In genomic region chr5:11792621-11793020, GRCh38 we compare ENCODE assay signal across 27 cellular contexts.
DNase-seq lines count a peak whose midpoint lies in the region; ATAC-seq and TF ChIP-seq lines count a peak whose summit lies in the region.
"Had no signal": no experiment of that assay in that cellular context is flagged by ENCODE, and none has a peak within 500 bp of the region (broad histone marks: within the 10 kb centered on the region; RNA-seq: fewer than 3 reads in every experiment).

No MANE protein-coding gene starts in this region.

- H3K27ac ChIP-seq in SK-N-MC = peak overlapping the region; percentile 65; the same call in 1 of the 2 replicates
- H3K27ac ChIP-seq in endodermal cell (ENCODE audit: low read depth, low read length) = peak overlapping the region; percentile 11
- H3K27ac ChIP-seq in neuronal stem cell (replicated peaks; ENCODE audit: low read length) = no peak overlapping the region
- H3K27ac ChIP-seq in upper lobe of left lung = no peak overlapping the region
- H3K27ac ChIP-seq: C4-2B, HL-60, KMS-11, PC-9, SJCRH30 had no signal

- H3K18ac ChIP-seq in neuronal stem cell (ENCODE audit: low read length) = no peak overlapping the region

- no peaks in the 10 kb centered on the region for H3K9me3 Mint-ChIP-seq in endodermal cell
- H3K9me3 Mint-ChIP-seq in effector memory CD8-positive, alpha-beta T cell = peaks cover 9% of the 10 kb centered on the region in 2 donors

- H3K9me3 ChIP-seq in SK-N-MC (ENCODE audit: low read depth, low read length) (no peaks in the 10 kb centered on the region), endodermal cell (ENCODE audit: control insufficient read depth, low read length) (no peaks in the 10 kb centered on the region), neuronal stem cell (replicated peaks in 1 of 2; ENCODE audit: control insufficient read depth in 2 of 2, insufficient read depth in 1 of 2, low read depth in 1 of 2, low read length in 2 of 2) (no peaks in the 10 kb centered on the region), MG63 (no peaks in the 10 kb centered on the region), upper lobe of left lung (no peaks in the 10 kb centered on the region)
- H3K9me3 ChIP-seq: SJCRH30 had no signal

- H3K4me1 ChIP-seq in endodermal cell (ENCODE audit: control insufficient read depth, insufficient read depth, low read length) (peaks cover 10% of the 10 kb centered on the region), neuronal stem cell (ENCODE audit: control insufficient read depth in 2 of 2, insufficient read depth in 1 of 2, low read depth in 1 of 2, low read length in 2 of 2) (peaks cover 2 to 10% of the 10 kb centered on the region in 2 donors), upper lobe of left lung (no peaks in the 10 kb centered on the region)
- H3K4me1 ChIP-seq: SJCRH30 had no signal

- no peak overlapping the region for H3K14ac ChIP-seq in neuronal stem cell (ENCODE audit: low read length)

- no peak for TF ChIP-seq POLR2A in upper lobe of left lung (IDR thresholded peaks at IDR 0.05)

- no peak overlapping the region for H3K23ac ChIP-seq in neuronal stem cell (ENCODE audit: low read depth, low read length, poor library complexity)

- H2BK120ac ChIP-seq in neuronal stem cell (ENCODE audit: low read depth, low read length) = no peak overlapping the region

- H3K4ac ChIP-seq in neuronal stem cell (ENCODE audit: low read length) = no peak overlapping the region

- no peak for TF ChIP-seq EP300 in upper lobe of left lung (IDR thresholded peaks at IDR 0.05)

- H3K27me3 ChIP-seq in endodermal cell (ENCODE audit: control insufficient read depth, insufficient read depth, low read length, poor library complexity, severe bottlenecking) = no peaks in the 10 kb centered on the region
- no peaks in the 10 kb centered on the region for H3K27me3 ChIP-seq in neuronal stem cell (ENCODE audit: control insufficient read depth in 3 of 3, insufficient read depth in 3 of 3, low read depth in 1 of 3, low read length in 3 of 3)
- peaks cover 2% of the 10 kb centered on the region; the same call in 1 of the 2 replicates for H3K27me3 ChIP-seq in MG63
- no peaks in the 10 kb centered on the region for H3K27me3 ChIP-seq in upper lobe of left lung
- H3K27me3 ChIP-seq: SJCRH30 had no signal

- H4K8ac ChIP-seq in neuronal stem cell (ENCODE audit: low read depth, low read length) = no peak overlapping the region

- H3K4me3 ChIP-seq in SK-N-MC (peak overlapping the region; percentile 48), endodermal cell (ENCODE audit: low read length) (peak overlapping the region; percentile 14), neuronal stem cell (ENCODE audit: low read length in 2 of 2) (no peak overlapping the region), MG63 (no peak overlapping the region), upper lobe of left lung (no peak overlapping the region)
- H3K4me3 ChIP-seq: PC-9, SJCRH30 had no signal

- H4K91ac ChIP-seq in neuronal stem cell (ENCODE audit: low read depth, low read length, poor library complexity) = no peak overlapping the region

- H3K4me3 Mint-ChIP-seq in endodermal cell = no peak overlapping the region
- H3K4me3 Mint-ChIP-seq in effector memory CD8-positive, alpha-beta T cell = no peak overlapping the region
- H3K4me3 Mint-ChIP-seq: B cell; CD8-positive, alpha-beta memory T cell; IgD-negative memory B cell had no signal

- peaks cover 20% of the 10 kb centered on the region for H3K4me1 Mint-ChIP-seq in endodermal cell
- H3K4me1 Mint-ChIP-seq in effector memory CD8-positive, alpha-beta T cell (ENCODE audit: low read depth in 2 of 2) = no peaks in the 10 kb centered on the region
- H3K4me1 Mint-ChIP-seq: B cell; CD8-positive, alpha-beta memory T cell; IgD-negative memory B cell had no signal

- no peak overlapping the region for H2BK15ac ChIP-seq in neuronal stem cell (ENCODE audit: low read length)

- no peak for ATAC-seq in GM18511 (IDR thresholded peaks at IDR 0.05; ENCODE audit: unreplicated experiment)
- ATAC-seq in effector memory CD8-positive, alpha-beta T cell (replicated peaks) = no peak
- no peak for ATAC-seq in upper lobe of left lung (ENCODE audit: low FRiP score in 2 of 2)
- ATAC-seq: Right ventricle myocardium inferior had no signal

- no peak overlapping the region for H3K9ac ChIP-seq in SK-N-MC (ENCODE audit: insufficient read length)
- H3K9ac ChIP-seq in endodermal cell (ENCODE audit: extremely low read depth, low read length, poor library complexity, severe bottlenecking) = no peak overlapping the region
- no peak overlapping the region for H3K9ac ChIP-seq in neuronal stem cell (ENCODE audit: low read depth, low read length, poor library complexity)
- H3K9ac ChIP-seq: KMS-11 had no signal

- no peaks in the 10 kb centered on the region for H3K27me3 Mint-ChIP-seq in endodermal cell (ENCODE audit: insufficient read depth)
- no peaks in the 10 kb centered on the region for H3K27me3 Mint-ChIP-seq in effector memory CD8-positive, alpha-beta T cell
- H3K27me3 Mint-ChIP-seq: B cell; CD8-positive, alpha-beta memory T cell; IgD-negative memory B cell had no signal

- no peak overlapping the region for H2BK5ac ChIP-seq in neuronal stem cell (ENCODE audit: low read length)

- H3K36me3 Mint-ChIP-seq in endodermal cell (ENCODE audit: low read depth) = no peaks in the 10 kb centered on the region
- no peaks in the 10 kb centered on the region for H3K36me3 Mint-ChIP-seq in effector memory CD8-positive, alpha-beta T cell (ENCODE audit: insufficient read depth)
- H3K36me3 Mint-ChIP-seq: CD8-positive, alpha-beta memory T cell; IgD-negative memory B cell had no signal

- WGBS in endodermal cell (ENCODE audit: insufficient coverage in 1 of 2, insufficient read length in 1 of 2), 2 experiments = 38 to 77% methylated on average over 1 to 3 of the region's 3 CpGs
- no CpG with 5 or more reads among the region's 3 CpGs for WGBS in neuronal stem cell (ENCODE audit: extremely low coverage in 2 of 2, insufficient read length in 2 of 2, insufficient replicate concordance in 1 of 2), 2 donors
- WGBS in upper lobe of left lung, 2 donors = 58 to 67% methylated on average over 3 of the region's 3 CpGs

- H2AFZ ChIP-seq in neuronal stem cell (ENCODE audit: low read length) = peak overlapping the region; percentile 30
- H2AFZ ChIP-seq: PC-9 had no signal

- H3K79me1 ChIP-seq in neuronal stem cell (ENCODE audit: low read depth, low read length) = no peaks in the 10 kb centered on the region

- H2AK5ac ChIP-seq in neuronal stem cell (ENCODE audit: low read depth, low read length) = no peak overlapping the region

- no peak overlapping the region for H3K4me2 ChIP-seq in neuronal stem cell (ENCODE audit: insufficient read depth, low read length, poor library complexity, severe bottlenecking)
- H3K4me2 ChIP-seq: KMS-11, PC-9 had no signal

- no peak overlapping the region for H3K27ac Mint-ChIP-seq in endodermal cell
- no peak overlapping the region for H3K27ac Mint-ChIP-seq in effector memory CD8-positive, alpha-beta T cell
- H3K27ac Mint-ChIP-seq: B cell; CD8-positive, alpha-beta memory T cell; IgD-negative memory B cell had no signal

- no peak overlapping the region for H2BK12ac ChIP-seq in neuronal stem cell (ENCODE audit: low read length)

- H3K36me3 ChIP-seq in SK-N-MC (ENCODE audit: insufficient read depth, low read length) (no peaks in the 10 kb centered on the region), endodermal cell (ENCODE audit: control insufficient read depth, insufficient read depth, low read length) (no peaks in the 10 kb centered on the region), neuronal stem cell (replicated peaks in 1 of 2; ENCODE audit: control insufficient read depth in 2 of 2, insufficient read depth in 2 of 2, low read length in 2 of 2) (no peaks in the 10 kb centered on the region), MG63 (no peaks in the 10 kb centered on the region), upper lobe of left lung (no peaks in the 10 kb centered on the region)
- H3K36me3 ChIP-seq: SJCRH30 had no signal

- no peak for TF ChIP-seq CTCF in endodermal cell (conservative IDR thresholded peaks at IDR 0.05)
- no peak for TF ChIP-seq CTCF in upper lobe of left lung (IDR thresholded peaks at IDR 0.05)

- DNase-seq in SK-N-MC (ENCODE audit: low read depth, low spot score) = no peak
- no peak for DNase-seq in endodermal cell
- no peak for DNase-seq in neuronal stem cell (ENCODE audit: low spot score)
- peak; percentile 42 for DNase-seq in superior temporal gyrus (ENCODE audit: extremely low spot score)
- no peak for DNase-seq in MG63
- DNase-seq in effector memory CD8-positive, alpha-beta T cell = no peak
- DNase-seq in upper lobe of left lung = no peak
- DNase-seq: CD8-positive, alpha-beta memory T cell; DMS 273 treated with DMSO at 0.1 percent for 48 hours; DMS79; EL; NCI-H1092; NCI-H1417 treated with DMSO at 0.1 percent for 48 hours; NCI-H1694 treated with DMSO at 0.1 percent for 48 hours; NCI-H2081; NCI-H345; NCI-H524 treated with DMSO at 0.1 percent for 48 hours; NCI-H774; PC-9; SJCRH30 had no signal

Comparison
In these comparisons a context has a peak if more than half of its experiments do, and no peak if none do; other contexts are left out.
1. H3K27ac ChIP-seq: peak in SK-N-MC (single experiment) and endodermal cell (single experiment); none in neuronal stem cell (single experiment) and upper lobe of left lung (0 of 4).
2. H3K4me3 ChIP-seq: peak in SK-N-MC (single experiment) and endodermal cell (single experiment); none in neuronal stem cell (0 of 2), MG63 (single experiment) and upper lobe of left lung (0 of 4).